11 cellular contexts compared by ENCODE assay signal in the genomic region with DNA sequence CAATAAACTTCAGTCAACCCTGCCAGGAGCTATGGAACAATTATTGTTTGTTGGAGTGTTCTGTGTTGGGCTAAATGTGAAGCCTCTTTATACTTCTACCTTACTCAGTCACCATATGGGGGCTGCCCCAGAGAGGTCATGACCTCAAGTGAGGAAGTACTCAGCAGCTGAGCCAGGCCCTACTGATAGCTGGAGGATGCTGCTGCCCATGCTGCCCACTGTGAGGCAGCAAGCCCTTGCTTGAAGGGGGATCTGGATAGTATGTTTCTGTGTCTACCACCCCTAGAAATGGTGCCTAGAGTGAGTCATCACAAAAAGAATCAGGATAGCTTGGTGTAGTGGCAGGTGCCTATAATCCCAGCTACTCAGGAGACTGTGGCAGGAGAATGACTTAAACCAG. TPM values are rescaled to one million over a fixed set of nuclear protein-coding genes. Genes with fewer than 3 reads are reported as not detected.
DNase-seq lines count a peak whose midpoint lies in the region; ATAC-seq and TF ChIP-seq lines count a peak whose summit lies in the region.
"Had no signal": no experiment of that assay in that cellular context is flagged by ENCODE, and none has a peak within 500 bp of the region (broad histone marks: within the 10 kb centered on the region; RNA-seq: fewer than 3 reads in every experiment).

No MANE protein-coding gene starts in this region.

- no peak for DNase-seq in activated naive CD4-positive, alpha-beta T cell treated with Interleukin-2 at 50 U/mL for 16 hours
- DNase-seq in RPMI8226 (peak; percentile 44), stomach (no peak), right cardiac atrium (no peak)
- no peak for DNase-seq in activated CD4-positive, alpha-beta T cell treated with anti-CD3 and anti-CD28 coated beads for 48 hours
- DNase-seq: activated T-cell treated with anti-CD3 and anti-CD28 coated beads, Interleukin-2, amount 50 U/mL, for 1 hour had no signal

- no peaks in the 10 kb centered on the region for H3K27me3 ChIP-seq in stomach
- no peaks in the 10 kb centered on the region for H3K27me3 ChIP-seq in right cardiac atrium (ENCODE audit: control insufficient read depth, insufficient read depth)

- H3K27me3 Mint-ChIP-seq in activated naive CD4-positive, alpha-beta T cell treated with anti-CD3 and anti-CD28 coated beads, Interleukin-2, amount 50 U/mL, for 24 hours = no peaks in the 10 kb centered on the region
- H3K27me3 Mint-ChIP-seq in stimulated activated naive CD8-positive, alpha-beta T cell treated with anti-CD3 and anti-CD28 coated beads, Interleukin-15, Interleukin-2, amounts not matched to agents 100 ng/mL and 50 ng/mL, for 24 hours = no peaks in the 10 kb centered on the region

- no peak for TF ChIP-seq POLR2A in stomach (IDR thresholded peaks at IDR 0.05)

- TF ChIP-seq CTCF in stomach (IDR thresholded peaks at IDR 0.05) = no peak

- peaks cover 5% of the 10 kb centered on the region for H3K36me3 Mint-ChIP-seq in activated naive CD4-positive, alpha-beta T cell treated with anti-CD3 and anti-CD28 coated beads, Interleukin-2, amount 50 U/mL, for 24 hours
- peaks cover 7% of the 10 kb centered on the region for H3K36me3 Mint-ChIP-seq in stimulated activated naive CD8-positive, alpha-beta T cell treated with anti-CD3 and anti-CD28 coated beads, Interleukin-15, Interleukin-2, amounts not matched to agents 100 ng/mL and 50 ng/mL, for 24 hours (ENCODE audit: low read depth)

- H3K36me3 ChIP-seq in stomach = no peaks in the 10 kb centered on the region

- H3K4me3 ChIP-seq in stomach = no peak overlapping the region
- no peak overlapping the region for H3K4me3 ChIP-seq in right cardiac atrium (ENCODE audit: low read length)
- H3K4me3 ChIP-seq: HAP-1, SK-N-MC had no signal

- intact Hi-C loops in stomach (cut with DNase I; ENCODE audit: low total_unique reads) = no loop called here
- intact Hi-C loops in right cardiac atrium (cut with DNase I) = no loop called here

- TF ChIP-seq EP300 in stomach (IDR thresholded peaks at IDR 0.05) = no peak

- peak; percentile 43 for ATAC-seq in HG02610 (IDR thresholded peaks at IDR 0.05; ENCODE audit: unreplicated experiment)
- no peak for ATAC-seq in right cardiac atrium

- H3K9me3 Mint-ChIP-seq in activated naive CD4-positive, alpha-beta T cell treated with anti-CD3 and anti-CD28 coated beads, Interleukin-2, amount 50 U/mL, for 24 hours = no peaks in the 10 kb centered on the region
- H3K9me3 Mint-ChIP-seq in stimulated activated naive CD8-positive, alpha-beta T cell treated with anti-CD3 and anti-CD28 coated beads, Interleukin-15, Interleukin-2, amounts not matched to agents 100 ng/mL and 50 ng/mL, for 24 hours = no peaks in the 10 kb centered on the region

- H3K4me3 Mint-ChIP-seq in activated naive CD4-positive, alpha-beta T cell treated with anti-CD3 and anti-CD28 coated beads, Interleukin-2, amount 50 U/mL, for 24 hours = no peak overlapping the region
- no peak overlapping the region for H3K4me3 Mint-ChIP-seq in stimulated activated naive CD8-positive, alpha-beta T cell treated with anti-CD3 and anti-CD28 coated beads, Interleukin-15, Interleukin-2, amounts not matched to agents 100 ng/mL and 50 ng/mL, for 24 hours

- peaks cover 5 to 14% (median 8%) of the 10 kb centered on the region in 4 donors for H3K4me1 ChIP-seq in stomach
- H3K4me1 ChIP-seq in right cardiac atrium (ENCODE audit: control insufficient read depth, insufficient read depth, low read length) = no peaks in the 10 kb centered on the region

- no peak overlapping the region for H3K27ac ChIP-seq in stomach
- no peak overlapping the region for H3K27ac ChIP-seq in right cardiac atrium (ENCODE audit: low read length)
- H3K27ac ChIP-seq: SK-N-MC had no signal

- H3K27ac Mint-ChIP-seq in activated naive CD4-positive, alpha-beta T cell treated with anti-CD3 and anti-CD28 coated beads, Interleukin-2, amount 50 U/mL, for 24 hours = peak overlapping the region; percentile 2
- peak overlapping the region; percentile 52 for H3K27ac Mint-ChIP-seq in stimulated activated naive CD8-positive, alpha-beta T cell treated with anti-CD3 and anti-CD28 coated beads, Interleukin-15, Interleukin-2, amounts not matched to agents 100 ng/mL and 50 ng/mL, for 24 hours

- peaks cover 24% of the 10 kb centered on the region for H3K4me1 Mint-ChIP-seq in activated naive CD4-positive, alpha-beta T cell treated with anti-CD3 and anti-CD28 coated beads, Interleukin-2, amount 50 U/mL, for 24 hours
- peaks cover 24% of the 10 kb centered on the region for H3K4me1 Mint-ChIP-seq in stimulated activated naive CD8-positive, alpha-beta T cell treated with anti-CD3 and anti-CD28 coated beads, Interleukin-15, Interleukin-2, amounts not matched to agents 100 ng/mL and 50 ng/mL, for 24 hours (ENCODE audit: low read depth)

- H3K9me3 ChIP-seq in stomach = no peaks in the 10 kb centered on the region
- no peaks in the 10 kb centered on the region for H3K9me3 ChIP-seq in right cardiac atrium (ENCODE audit: control insufficient read depth, low read length)
- H3K9me3 ChIP-seq: HAP-1 had no signal

RNA-seq across cellular contexts. Expression of gene RPL24, which starts 4.5 kb away (rescaled TPM):
- total RNA-seq in stomach (1,000 to 10,000 TPM in 3 of 5 donors, 100 to 1,000 TPM in 2; 461 to 3,349 (median 1,224) TPM), right cardiac atrium (100 to 1,000 TPM; 818 to 939 (median 885) TPM)
- polyA plus RNA-seq in stomach (1,000 to 10,000 TPM; 2,450 to 3,453 (median 2,754) TPM), right cardiac atrium (2,039 TPM)

RNA-seq across cellular contexts. Expression of gene ZBTB11, which starts 14.0 kb away (rescaled TPM):
- 10 to 100 TPM in 4 of 5 donors, 1 to 10 TPM in 1; 6.7 to 31.2 (median 28.3) TPM for total RNA-seq in stomach
- 1 to 10 TPM; 2.8 to 6.1 (median 4.7) TPM for polyA plus RNA-seq in stomach
- total RNA-seq in right cardiac atrium = 10 to 100 TPM; 10.9 to 11.7 (median 11.4) TPM
- 4.4 TPM for polyA plus RNA-seq in right cardiac atrium

RNA-seq across cellular contexts. Expression of gene CEP97, which starts 33.4 kb away (rescaled TPM):
- total RNA-seq in stomach (10 to 100 TPM in 2 of 5 donors, 1 to 10 TPM in 3; 1.4 to 19.6 (median 7.6) TPM), right cardiac atrium (1 to 10 TPM; 6.6 to 7.8 (median 7.4) TPM)
- polyA plus RNA-seq in stomach (1 to 10 TPM in 1 of 3 donors, under 1 TPM in 2; 0.31 to 1.2 (median 0.98) TPM), right cardiac atrium (2.2 TPM)
